Comparison of ENCODE assay signal across 1 cellular context in genomic region chr19:2425622-2426581, GRCh38.
TF ChIP-seq lines count a peak whose summit lies in the region.

No MANE protein-coding gene starts in this region.

TF ChIP-seq in K562, 482 proteins besides CTCF, POLR2A, EP300 and RAD21 (continued from another document and continues in another):
- TF ChIP-seq PML (IDR thresholded peaks at IDR 0.05; ENCODE audit: low read length) (no peak), NONO (IDR thresholded peaks at IDR 0.05; ENCODE audit: low read depth in 2 of 2, low read length in 1 of 2) (no peak), OTX1 (CRISPR knock-in tag; IDR thresholded peaks at IDR 0.05) (no peak), TGIF2 (CRISPR knock-in tag; IDR thresholded peaks at IDR 0.05) (no peak), NR2C2 (CRISPR knock-in tag; IDR thresholded peaks at IDR 0.05) (no peak), NR2C2 (tag; IDR thresholded peaks at IDR 0.05) (no peak), CHD2 (IDR thresholded peaks at IDR 0.05; ENCODE audit: low read depth, low read length) (no peak), MBD1 (CRISPR knock-in tag; IDR thresholded peaks at IDR 0.05) (no peak), HEY1 (CRISPR knock-in tag; IDR thresholded peaks at IDR 0.05; ENCODE audit: borderline replicate concordance) (no peak), E4F1 (CRISPR knock-in tag; IDR thresholded peaks at IDR 0.05; ENCODE audit: borderline replicate concordance) (no peak), SMARCB1 (IDR thresholded peaks at IDR 0.05; ENCODE audit: insufficient read length, low read depth) (no peak), TFE3 (CRISPR knock-in tag; IDR thresholded peaks at IDR 0.05) (no peak), ZFP30 (CRISPR knock-in tag; IDR thresholded peaks at IDR 0.05; ENCODE audit: borderline replicate concordance) (no peak), ARNT (IDR thresholded peaks at IDR 0.05) (no peak), ATF4 (CRISPR knock-in tag; IDR thresholded peaks at IDR 0.05) (no peak), HNRNPH1 (optimal IDR thresholded peaks at IDR 0.05; ENCODE audit: low read depth, low read length) (no peak), CREB3 (tag; conservative IDR thresholded peaks at IDR 0.05; ENCODE audit: low read depth) (no peak), POLR2B (IDR thresholded peaks at IDR 0.05; ENCODE audit: low read depth, partially characterized antibody) (no peak), KLF16 (IDR thresholded peaks at IDR 0.05) (no peak), GATAD2B (IDR thresholded peaks at IDR 0.05; ENCODE audit: borderline replicate concordance) (no peak), USF1 (CRISPR knock-in tag; IDR thresholded peaks at IDR 0.05) (0 out of 2 replicates have a peak, but pooled peaks have one; percentile 21), NFYB (IDR thresholded peaks at IDR 0.05; ENCODE audit: extremely low read depth, insufficient read length) (no peak), POLR2G (IDR thresholded peaks at IDR 0.05; ENCODE audit: low read depth, low read length) (peak; percentile 63), IFI16 (CRISPR knock-in tag; IDR thresholded peaks at IDR 0.05) (no peak), TAF15 (IDR thresholded peaks at IDR 0.05; ENCODE audit: low read depth, low read length) (no peak)
- TF ChIP-seq, protein P1, sequence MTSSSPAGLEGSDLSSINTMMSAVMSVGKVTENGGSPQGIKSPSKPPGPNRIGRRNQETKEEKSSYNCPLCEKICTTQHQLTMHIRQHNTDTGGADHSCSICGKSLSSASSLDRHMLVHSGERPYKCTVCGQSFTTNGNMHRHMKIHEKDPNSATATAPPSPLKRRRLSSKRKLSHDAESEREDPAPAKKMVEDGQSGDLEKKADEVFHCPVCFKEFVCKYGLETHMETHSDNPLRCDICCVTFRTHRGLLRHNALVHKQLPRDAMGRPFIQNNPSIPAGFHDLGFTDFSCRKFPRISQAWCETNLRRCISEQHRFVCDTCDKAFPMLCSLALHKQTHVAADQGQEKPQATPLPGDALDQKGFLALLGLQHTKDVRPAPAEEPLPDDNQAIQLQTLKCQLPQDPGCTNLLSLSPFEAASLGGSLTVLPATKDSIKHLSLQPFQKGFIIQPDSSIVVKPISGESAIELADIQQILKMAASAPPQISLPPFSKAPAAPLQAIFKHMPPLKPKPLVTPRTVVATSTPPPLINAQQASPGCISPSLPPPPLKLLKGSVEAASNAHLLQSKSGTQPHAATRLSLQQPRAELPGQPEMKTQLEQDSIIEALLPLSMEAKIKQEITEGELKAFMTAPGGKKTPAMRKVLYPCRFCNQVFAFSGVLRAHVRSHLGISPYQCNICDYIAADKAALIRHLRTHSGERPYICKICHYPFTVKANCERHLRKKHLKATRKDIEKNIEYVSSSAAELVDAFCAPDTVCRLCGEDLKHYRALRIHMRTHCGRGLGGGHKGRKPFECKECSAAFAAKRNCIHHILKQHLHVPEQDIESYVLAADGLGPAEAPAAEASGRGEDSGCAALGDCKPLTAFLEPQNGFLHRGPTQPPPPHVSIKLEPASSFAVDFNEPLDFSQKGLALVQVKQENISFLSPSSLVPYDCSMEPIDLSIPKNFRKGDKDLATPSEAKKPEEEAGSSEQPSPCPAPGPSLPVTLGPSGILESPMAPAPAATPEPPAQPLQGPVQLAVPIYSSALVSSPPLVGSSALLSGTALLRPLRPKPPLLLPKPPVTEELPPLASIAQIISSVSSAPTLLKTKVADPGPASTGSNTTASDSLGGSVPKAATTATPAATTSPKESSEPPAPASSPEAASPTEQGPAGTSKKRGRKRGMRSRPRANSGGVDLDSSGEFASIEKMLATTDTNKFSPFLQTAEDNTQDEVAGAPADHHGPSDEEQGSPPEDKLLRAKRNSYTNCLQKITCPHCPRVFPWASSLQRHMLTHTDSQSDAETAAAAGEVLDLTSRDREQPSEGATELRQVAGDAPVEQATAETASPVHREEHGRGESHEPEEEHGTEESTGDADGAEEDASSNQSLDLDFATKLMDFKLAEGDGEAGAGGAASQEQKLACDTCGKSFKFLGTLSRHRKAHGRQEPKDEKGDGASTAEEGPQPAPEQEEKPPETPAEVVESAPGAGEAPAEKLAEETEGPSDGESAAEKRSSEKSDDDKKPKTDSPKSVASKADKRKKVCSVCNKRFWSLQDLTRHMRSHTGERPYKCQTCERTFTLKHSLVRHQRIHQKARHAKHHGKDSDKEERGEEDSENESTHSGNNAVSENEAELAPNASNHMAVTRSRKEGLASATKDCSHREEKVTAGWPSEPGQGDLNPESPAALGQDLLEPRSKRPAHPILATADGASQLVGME (CRISPR knock-in tag; IDR thresholded peaks at IDR 0.05) = no peak
- TF ChIP-seq, protein P2, sequence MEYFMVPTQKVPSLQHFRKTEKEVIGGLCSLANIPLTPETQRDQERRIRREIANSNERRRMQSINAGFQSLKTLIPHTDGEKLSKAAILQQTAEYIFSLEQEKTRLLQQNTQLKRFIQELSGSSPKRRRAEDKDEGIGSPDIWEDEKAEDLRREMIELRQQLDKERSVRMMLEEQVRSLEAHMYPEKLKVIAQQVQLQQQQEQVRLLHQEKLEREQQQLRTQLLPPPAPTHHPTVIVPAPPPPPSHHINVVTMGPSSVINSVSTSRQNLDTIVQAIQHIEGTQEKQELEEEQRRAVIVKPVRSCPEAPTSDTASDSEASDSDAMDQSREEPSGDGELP (CRISPR knock-in tag; IDR thresholded peaks at IDR 0.05; ENCODE audit: borderline replicate concordance) = no peak
- TF ChIP-seq, protein P3, sequence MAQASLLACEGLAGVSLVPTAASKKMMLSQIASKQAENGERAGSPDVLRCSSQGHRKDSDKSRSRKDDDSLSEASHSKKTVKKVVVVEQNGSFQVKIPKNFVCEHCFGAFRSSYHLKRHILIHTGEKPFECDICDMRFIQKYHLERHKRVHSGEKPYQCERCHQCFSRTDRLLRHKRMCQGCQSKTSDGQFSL (CRISPR knock-in tag; IDR thresholded peaks at IDR 0.05) = peak; percentile 63; the same call in 1 of the 2 replicates
- TF ChIP-seq, protein P3 (tag; IDR thresholded peaks at IDR 0.05) = no peak
- TF ChIP-seq, protein P4, sequence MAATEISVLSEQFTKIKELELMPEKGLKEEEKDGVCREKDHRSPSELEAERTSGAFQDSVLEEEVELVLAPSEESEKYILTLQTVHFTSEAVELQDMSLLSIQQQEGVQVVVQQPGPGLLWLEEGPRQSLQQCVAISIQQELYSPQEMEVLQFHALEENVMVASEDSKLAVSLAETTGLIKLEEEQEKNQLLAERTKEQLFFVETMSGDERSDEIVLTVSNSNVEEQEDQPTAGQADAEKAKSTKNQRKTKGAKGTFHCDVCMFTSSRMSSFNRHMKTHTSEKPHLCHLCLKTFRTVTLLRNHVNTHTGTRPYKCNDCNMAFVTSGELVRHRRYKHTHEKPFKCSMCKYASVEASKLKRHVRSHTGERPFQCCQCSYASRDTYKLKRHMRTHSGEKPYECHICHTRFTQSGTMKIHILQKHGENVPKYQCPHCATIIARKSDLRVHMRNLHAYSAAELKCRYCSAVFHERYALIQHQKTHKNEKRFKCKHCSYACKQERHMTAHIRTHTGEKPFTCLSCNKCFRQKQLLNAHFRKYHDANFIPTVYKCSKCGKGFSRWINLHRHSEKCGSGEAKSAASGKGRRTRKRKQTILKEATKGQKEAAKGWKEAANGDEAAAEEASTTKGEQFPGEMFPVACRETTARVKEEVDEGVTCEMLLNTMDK (IDR thresholded peaks at IDR 0.05; ENCODE audit: borderline replicate concordance, insufficient read depth, low read depth, low read length, poor library complexity, severe bottlenecking) = no peak
- TF ChIP-seq, protein P5, sequence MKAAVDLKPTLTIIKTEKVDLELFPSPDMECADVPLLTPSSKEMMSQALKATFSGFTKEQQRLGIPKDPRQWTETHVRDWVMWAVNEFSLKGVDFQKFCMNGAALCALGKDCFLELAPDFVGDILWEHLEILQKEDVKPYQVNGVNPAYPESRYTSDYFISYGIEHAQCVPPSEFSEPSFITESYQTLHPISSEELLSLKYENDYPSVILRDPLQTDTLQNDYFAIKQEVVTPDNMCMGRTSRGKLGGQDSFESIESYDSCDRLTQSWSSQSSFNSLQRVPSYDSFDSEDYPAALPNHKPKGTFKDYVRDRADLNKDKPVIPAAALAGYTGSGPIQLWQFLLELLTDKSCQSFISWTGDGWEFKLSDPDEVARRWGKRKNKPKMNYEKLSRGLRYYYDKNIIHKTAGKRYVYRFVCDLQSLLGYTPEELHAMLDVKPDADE (conservative IDR thresholded peaks at IDR 0.05; ENCODE audit: control insufficient read depth, low read depth, low read length) = no peak
- TF ChIP-seq, protein P6, sequence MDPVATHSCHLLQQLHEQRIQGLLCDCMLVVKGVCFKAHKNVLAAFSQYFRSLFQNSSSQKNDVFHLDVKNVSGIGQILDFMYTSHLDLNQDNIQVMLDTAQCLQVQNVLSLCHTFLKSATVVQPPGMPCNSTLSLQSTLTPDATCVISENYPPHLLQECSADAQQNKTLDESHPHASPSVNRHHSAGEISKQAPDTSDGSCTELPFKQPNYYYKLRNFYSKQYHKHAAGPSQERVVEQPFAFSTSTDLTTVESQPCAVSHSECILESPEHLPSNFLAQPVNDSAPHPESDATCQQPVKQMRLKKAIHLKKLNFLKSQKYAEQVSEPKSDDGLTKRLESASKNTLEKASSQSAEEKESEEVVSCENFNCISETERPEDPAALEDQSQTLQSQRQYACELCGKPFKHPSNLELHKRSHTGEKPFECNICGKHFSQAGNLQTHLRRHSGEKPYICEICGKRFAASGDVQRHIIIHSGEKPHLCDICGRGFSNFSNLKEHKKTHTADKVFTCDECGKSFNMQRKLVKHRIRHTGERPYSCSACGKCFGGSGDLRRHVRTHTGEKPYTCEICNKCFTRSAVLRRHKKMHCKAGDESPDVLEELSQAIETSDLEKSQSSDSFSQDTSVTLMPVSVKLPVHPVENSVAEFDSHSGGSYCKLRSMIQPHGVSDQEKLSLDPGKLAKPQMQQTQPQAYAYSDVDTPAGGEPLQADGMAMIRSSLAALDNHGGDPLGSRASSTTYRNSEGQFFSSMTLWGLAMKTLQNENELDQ (CRISPR knock-in tag; IDR thresholded peaks at IDR 0.05; ENCODE audit: borderline replicate concordance) = no peak
